8 cellular contexts compared by ENCODE assay signal in the genomic region with DNA sequence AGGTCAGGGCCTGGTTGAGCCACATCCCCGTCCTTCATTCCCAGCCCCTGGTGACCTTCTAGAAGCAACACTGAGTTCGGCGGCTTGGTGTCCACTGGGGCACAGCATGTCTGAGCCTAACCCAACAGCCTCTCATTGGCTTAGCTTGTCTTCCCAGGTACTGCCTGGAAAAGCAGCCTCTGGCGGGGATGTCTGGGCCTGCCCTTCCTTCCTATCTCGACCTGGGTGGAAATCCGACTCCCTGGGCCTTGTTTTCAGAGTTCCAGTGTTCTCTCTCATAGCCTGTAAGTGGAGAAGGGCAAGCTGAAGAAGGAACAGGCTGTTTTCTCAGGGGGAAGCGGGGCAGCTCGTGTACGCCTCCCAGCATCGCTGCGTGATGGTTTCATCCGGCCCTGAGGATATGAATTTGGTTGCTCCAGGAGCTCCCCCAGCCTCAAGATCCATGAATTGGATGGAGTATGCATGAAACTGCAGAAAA.
DNase-seq lines count a peak whose midpoint lies in the region; ATAC-seq, FAIRE-seq and TF ChIP-seq lines count a peak whose summit lies in the region.

No MANE protein-coding gene starts in this region.

- H3K4me2 ChIP-seq in OCI-LY3 (ENCODE audit: low read length) (peak overlapping the region; percentile 77), endothelial cell of umbilical vein (ENCODE audit: insufficient read depth, low read length) (no peak overlapping the region)

- ATAC-seq in gastrocnemius medialis (peak; percentile 47 to 59), HG02759 (IDR thresholded peaks at IDR 0.05; ENCODE audit: unreplicated experiment) (no peak), HG03097 (IDR thresholded peaks at IDR 0.05; ENCODE audit: low FRiP score, unreplicated experiment) (no peak), GM21423 (IDR thresholded peaks at IDR 0.05; ENCODE audit: unreplicated experiment) (no peak)

- no peak overlapping the region for H3K4me3 ChIP-seq in HUES6 (ENCODE audit: low read depth, low read length)
- peak overlapping the region; percentile 34 for H3K4me3 ChIP-seq in OCI-LY3 (ENCODE audit: low read length)
- H3K4me3 ChIP-seq in endothelial cell of umbilical vein (replicated peaks in 1 of 3; ENCODE audit: insufficient read depth in 1 of 3, low read depth in 1 of 3, low read length in 3 of 3): no peak overlapping the region
- no peak overlapping the region for H3K4me3 ChIP-seq in gastrocnemius medialis

- H3K27me3 ChIP-seq in HUES6 (ENCODE audit: control insufficient read depth, insufficient read depth, low read length) (no peaks in the 10 kb centered on the region), OCI-LY3 (ENCODE audit: low read depth, low read length) (no peaks in the 10 kb centered on the region), endothelial cell of umbilical vein (ENCODE audit: control insufficient read depth in 2 of 2, insufficient read depth in 2 of 2, low read length in 2 of 2) (no peaks in the 10 kb centered on the region), gastrocnemius medialis (no peaks in the 10 kb centered on the region)

- no peaks in the 10 kb centered on the region for H3K9me1 ChIP-seq in endothelial cell of umbilical vein (replicated peaks; ENCODE audit: control insufficient read depth, extremely low read depth, insufficient read depth, low read length)

- DNase-seq in endothelial cell of umbilical vein (ENCODE audit: low read depth, low spot score): peak; percentile 57
- peak; percentile 85 to 90 for DNase-seq in gastrocnemius medialis
- no peak for DNase-seq in erythroblast (lab: John Stamatoyannopoulos, UW)

- FAIRE-seq in endothelial cell of umbilical vein (lab: Jason Lieb, UNC): no peak

- no TSS peak for BruUV-seq in endothelial cell of umbilical vein (replicated peaks; lab: Mats Ljungman, UMichigan)

- H3K4me1 ChIP-seq in HUES6 (ENCODE audit: control insufficient read depth, insufficient read depth, low read length) (peaks cover 65% of the 10 kb centered on the region), OCI-LY3 (ENCODE audit: low read length) (peaks cover 79% of the 10 kb centered on the region), endothelial cell of umbilical vein (ENCODE audit: control insufficient read depth, extremely low read depth, insufficient read depth, low read length) (peaks cover 55% of the 10 kb centered on the region), gastrocnemius medialis (peaks cover 68 to 69% of the 10 kb centered on the region in 2 donors)

- CTCF ChIA-PET in endothelial cell of umbilical vein (lab: Charles Lee): interaction anchor here (1.5 to 3.8 kb wide), 4 partner anchors 17 to 367 kb away, joined by 5 to 51 read pairs (median 10); a partner anchor contains a TSS

- TF ChIP-seq POLR2A in endothelial cell of umbilical vein (IDR thresholded peaks at IDR 0.05; ENCODE audit: low read depth, low read length): no peak
- TF ChIP-seq POLR2A in gastrocnemius medialis (IDR thresholded peaks at IDR 0.05): peak in 1 of 2 donors; percentile 64
- TF ChIP-seq POLR2A in erythroblast (IDR thresholded peaks at IDR 0.05; ENCODE audit: low read length): no peak

- in situ Hi-C loops in gastrocnemius medialis (cut with MboI; ENCODE audit: low sequenced_read_pairs in 4 of 4): loop anchor here (5.0 to 25.0 kb wide), 10 partner anchors 111 to 361 kb away; a partner anchor contains a TSS

- H3K9me3 ChIP-seq in HUES6 (ENCODE audit: control insufficient read depth, insufficient read depth, low read depth, low read length) (no peaks in the 10 kb centered on the region), OCI-LY3 (ENCODE audit: insufficient read depth, low read length) (no peaks in the 10 kb centered on the region), endothelial cell of umbilical vein (replicated peaks; ENCODE audit: control insufficient read depth, insufficient read depth, low read length) (no peaks in the 10 kb centered on the region), gastrocnemius medialis (no peaks in the 10 kb centered on the region)

- POLR2A ChIA-PET in endothelial cell of umbilical vein (lab: Charles Lee): no interaction called here

- H3K9ac ChIP-seq in HUES6 (ENCODE audit: low read length) (peak overlapping the region; percentile 46), OCI-LY3 (ENCODE audit: low read length) (peak overlapping the region; percentile 55), endothelial cell of umbilical vein (replicated peaks; ENCODE audit: extremely low read depth, insufficient read depth, low read length) (no peak overlapping the region)

- peak overlapping the region; percentile 16; the same call in 1 of the 2 replicates for H2AFZ ChIP-seq in OCI-LY3 (ENCODE audit: low read depth, low read length)
- H2AFZ ChIP-seq in endothelial cell of umbilical vein (ENCODE audit: low read depth, low read length): peak overlapping the region; percentile 29

- H3K27ac ChIP-seq in HUES6 (ENCODE audit: low read depth, low read length): no peak overlapping the region
- peak overlapping the region; percentile 88 for H3K27ac ChIP-seq in OCI-LY3 (ENCODE audit: low read length)
- H3K27ac ChIP-seq in endothelial cell of umbilical vein (ENCODE audit: insufficient read depth, low read depth, low read length): peak overlapping the region; percentile 91
- H3K27ac ChIP-seq in gastrocnemius medialis: peak overlapping the region; percentile 93 to 98 (median 96)

- intact Hi-C loops in endothelial cell of umbilical vein (cut with micrococcal nuclease) (no loop called here), gastrocnemius medialis (cut with DNase I; ENCODE audit: low total_unique reads) (loop anchor here (1.0 to 2.0 kb wide), 3 partner anchors 28 to 114 kb away; no protein-coding TSS in a partner anchor)

- no peaks in the 10 kb centered on the region for H3K36me3 ChIP-seq in HUES6 (ENCODE audit: control insufficient read depth, insufficient read depth, low read length)
- no peaks in the 10 kb centered on the region for H3K36me3 ChIP-seq in OCI-LY3 (replicated peaks; ENCODE audit: low read depth, low read length)
- H3K36me3 ChIP-seq in endothelial cell of umbilical vein (ENCODE audit: control insufficient read depth in 2 of 2, extremely low read depth in 1 of 2, insufficient read depth in 2 of 2, low read length in 2 of 2): no peaks in the 10 kb centered on the region
- no peaks in the 10 kb centered on the region for H3K36me3 ChIP-seq in gastrocnemius medialis

- H3K79me2 ChIP-seq in OCI-LY3 (ENCODE audit: low read length): no peaks in the 10 kb centered on the region
- no peaks in the 10 kb centered on the region for H3K79me2 ChIP-seq in endothelial cell of umbilical vein (ENCODE audit: control insufficient read depth, insufficient read depth, low read length)

- TF ChIP-seq CTCF in OCI-LY3 (IDR thresholded peaks at IDR 0.05; ENCODE audit: low read depth, low read length) (no peak), endothelial cell of umbilical vein (IDR thresholded peaks at IDR 0.05; ENCODE audit: extremely low read depth in 1 of 2, insufficient read depth in 1 of 2, low read depth in 1 of 2, low read length in 2 of 2) (no peak), gastrocnemius medialis (IDR thresholded peaks at IDR 0.05 in 4 of 5, conservative IDR thresholded peaks at IDR 0.05 in 1 of 5) (peak in 3 of 5 experiments; percentile 33 to 35 (median 34))

- H4K20me1 ChIP-seq in OCI-LY3 (ENCODE audit: insufficient read depth, low read length) (no peaks in the 10 kb centered on the region), endothelial cell of umbilical vein (replicated peaks; ENCODE audit: control insufficient read depth, extremely low read depth, insufficient read depth, low read length) (no peaks in the 10 kb centered on the region)

- dilution Hi-C loops in endothelial cell of umbilical vein (cut with MboI; ENCODE audit: extremely low pct_ligation_motif_present, low sequenced_read_pairs): loop anchor here (10.0 to 25.0 kb wide), 2 partner anchors 111 to 348 kb away; no protein-coding TSS in a partner anchor

TF ChIP-seq in endothelial cell of umbilical vein, 7 proteins besides CTCF, POLR2A, EP300 and RAD21:
- TF ChIP-seq POLR2AphosphoS5 (IDR thresholded peaks at IDR 0.05; ENCODE audit: insufficient read depth, low read depth, low read length) (no peak), JUN (IDR thresholded peaks at IDR 0.05; ENCODE audit: borderline replicate concordance, insufficient read depth, insufficient read length, low read depth) (no peak), EZH2 (IDR thresholded peaks at IDR 0.05; ENCODE audit: borderline replicate concordance, low read depth, low read length, severe bottlenecking) (no peak), GATA2 (IDR thresholded peaks at IDR 0.05; ENCODE audit: insufficient read depth, insufficient read length, low read depth, low read length) (no peak), MYC (IDR thresholded peaks at IDR 0.05; ENCODE audit: low read depth, low read length) (no peak), FOS (IDR thresholded peaks at IDR 0.05; ENCODE audit: borderline replicate concordance, insufficient read depth, low read length) (no peak)
- TF ChIP-seq, protein P1, sequence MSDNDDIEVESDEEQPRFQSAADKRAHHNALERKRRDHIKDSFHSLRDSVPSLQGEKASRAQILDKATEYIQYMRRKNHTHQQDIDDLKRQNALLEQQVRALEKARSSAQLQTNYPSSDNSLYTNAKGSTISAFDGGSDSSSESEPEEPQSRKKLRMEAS (IDR thresholded peaks at IDR 0.05; ENCODE audit: insufficient read depth, insufficient read length): no peak

Comparison
In these comparisons a context has a peak if more than half of its experiments do, and no peak if none do; other contexts are left out.
1. CTCF ChIP-seq: peak in gastrocnemius medialis (3 of 5); none in OCI-LY3 (single experiment) and endothelial cell of umbilical vein (0 of 2).
2. DNase-seq: peak in endothelial cell of umbilical vein (single experiment) and gastrocnemius medialis (2 of 2); none in erythroblast (0 of 2).
3. ATAC-seq: peak in gastrocnemius medialis (2 of 2); none in HG02759 (single experiment), HG03097 (single experiment) and GM21423 (single experiment).